ENCODE assay signal across 15 cellular contexts in the genomic region with DNA sequence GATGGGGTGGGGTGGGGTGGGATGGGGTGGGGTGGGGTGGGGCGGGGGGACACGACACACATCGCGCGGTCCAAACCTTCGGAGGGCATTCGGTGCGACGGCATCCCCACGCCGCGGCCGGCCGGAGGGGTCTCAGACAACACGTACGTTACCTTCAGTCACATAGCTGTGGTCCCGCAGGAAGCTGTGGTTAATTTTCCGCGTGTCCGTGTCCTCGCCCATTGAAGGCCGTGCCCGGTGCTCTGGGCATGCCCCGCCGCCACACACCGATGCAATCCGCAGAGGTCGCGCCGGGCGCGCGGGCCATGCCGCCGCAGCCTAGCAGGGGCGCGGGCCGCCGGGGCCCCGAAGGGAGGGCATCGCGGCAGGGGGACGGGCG. TPM values are rescaled to one million over a fixed set of nuclear protein-coding genes. Genes with fewer than 3 reads are reported as not detected.
DNase-seq lines count a peak whose midpoint lies in the region; ATAC-seq and TF ChIP-seq lines count a peak whose summit lies in the region.
"Had no signal": no experiment of that assay in that cellular context is flagged by ENCODE, and none has a peak within 500 bp of the region (broad histone marks: within the 10 kb centered on the region; RNA-seq: fewer than 3 reads in every experiment).

No MANE protein-coding gene starts in this region.

- no peaks in the 10 kb centered on the region for H3K9me3 Mint-ChIP-seq in endodermal cell

- peak overlapping the region; percentile 58 for H3K4me3 ChIP-seq in HUES48 (ENCODE audit: low read depth, low read length)
- H3K4me3 ChIP-seq in endodermal cell (ENCODE audit: low read length), result no peak overlapping the region
- peak overlapping the region; percentile 45 for H3K4me3 ChIP-seq in ovary

- no peak for TF ChIP-seq POLR2A in ovary (IDR thresholded peaks at IDR 0.05)

- intact Hi-C loops in ovary (cut with DNase I), result no loop called here

- H3K4me1 ChIP-seq in HUES48 (ENCODE audit: control insufficient read depth, insufficient read depth, low read length), result peaks cover 15% of the 10 kb centered on the region; the same call in 1 of the 2 replicates
- no peaks in the 10 kb centered on the region for H3K4me1 ChIP-seq in endodermal cell (ENCODE audit: control insufficient read depth, insufficient read depth, low read length)
- H3K4me1 ChIP-seq in ovary (ENCODE audit: insufficient read depth), result no peaks in the 10 kb centered on the region
- H3K4me1 ChIP-seq: adrenal gland, parathyroid adenoma had no signal

- WGBS in endodermal cell (ENCODE audit: insufficient coverage in 1 of 2, insufficient read length in 1 of 2), 2 experiments, result 0 to 2% methylated on average over 11 to 42 of the region's 44 CpGs
- WGBS in ovary, 3 donors, result 0 to 1% (median 0%) methylated on average over 20 to 44 of the region's 44 CpGs

- TF ChIP-seq CTCF in endodermal cell (conservative IDR thresholded peaks at IDR 0.05) (no peak), ovary (IDR thresholded peaks at IDR 0.05) (no peak), GM10266 (IDR thresholded peaks at IDR 0.05; ENCODE audit: control insufficient read depth, insufficient read depth, low read depth, missing control alignments) (no peak)

- H3K27me3 Mint-ChIP-seq in endodermal cell (ENCODE audit: insufficient read depth), result peaks cover 60% of the 10 kb centered on the region

- H3K36me3 Mint-ChIP-seq in endodermal cell (ENCODE audit: low read depth), result no peaks in the 10 kb centered on the region
- H3K36me3 Mint-ChIP-seq: IgD-negative memory B cell had no signal

- peak overlapping the region; percentile 56 for H3K4me3 Mint-ChIP-seq in endodermal cell

- H3K9me3 ChIP-seq in HUES48 (ENCODE audit: control insufficient read depth, insufficient read depth, low read length), result no peaks in the 10 kb centered on the region
- no peaks in the 10 kb centered on the region for H3K9me3 ChIP-seq in endodermal cell (ENCODE audit: control insufficient read depth, low read length)
- H3K9me3 ChIP-seq in ovary, result no peaks in the 10 kb centered on the region
- H3K9me3 ChIP-seq: adrenal gland had no signal

- H3K4me1 Mint-ChIP-seq in endodermal cell, result peaks cover 3% of the 10 kb centered on the region

- TF ChIP-seq EP300 in ovary (IDR thresholded peaks at IDR 0.05), result no peak

- H3K27me3 ChIP-seq in HUES48 (ENCODE audit: control insufficient read depth, insufficient read depth, low read length) (peaks cover 60% of the 10 kb centered on the region), endodermal cell (ENCODE audit: control insufficient read depth, insufficient read depth, low read length, poor library complexity, severe bottlenecking) (peaks cover 46% of the 10 kb centered on the region), ovary (no peaks in the 10 kb centered on the region)

- ATAC-seq in GM19395 (IDR thresholded peaks at IDR 0.05; ENCODE audit: unreplicated experiment), result no peak

- H3K36me3 ChIP-seq in HUES48 (ENCODE audit: control insufficient read depth, insufficient read depth, low read length) (no peaks in the 10 kb centered on the region), endodermal cell (ENCODE audit: control insufficient read depth, insufficient read depth, low read length) (no peaks in the 10 kb centered on the region), ovary (no peaks in the 10 kb centered on the region)
- H3K36me3 ChIP-seq: adrenal gland had no signal

- no peak overlapping the region for H3K27ac Mint-ChIP-seq in endodermal cell
- H3K27ac Mint-ChIP-seq: IgD-negative memory B cell had no signal

- no peak overlapping the region for H3K9ac ChIP-seq in HUES48 (ENCODE audit: low read depth, low read length)
- H3K9ac ChIP-seq in endodermal cell (ENCODE audit: extremely low read depth, low read length, poor library complexity, severe bottlenecking), result no peak overlapping the region
- H3K9ac ChIP-seq: parathyroid adenoma had no signal

- DNase-seq in DMS53 (lab: John Stamatoyannopoulos, UW) (peak; percentile 80), endodermal cell (peak; percentile 63), ovary (peak in 1 of 5 donors; percentile 6), GM10266 (ENCODE audit: extremely low spot score) (no peak), T1000 (lab: John Stamatoyannopoulos, UW) (no peak), NCI-H82 treated with DMSO at 0.1 percent for 48 hours (lab: John Stamatoyannopoulos, UW; ENCODE audit: unreplicated experiment) (no peak)
- DNase-seq: activated CD4-positive, alpha-beta T cell treated with anti-CD3 and anti-CD28 coated beads, Interleukin-2, amount 50 U/mL, for 4 hours; NCI-H2029; stimulated activated CD4-positive, alpha-beta T cell treated with anti-CD3 and anti-CD28 coated beads, Interleukin-4, amount 100 ng/mL, for 24 hours had no signal

- H3K27ac ChIP-seq in HUES48 (ENCODE audit: low read depth, low read length), result no peak overlapping the region
- no peak overlapping the region for H3K27ac ChIP-seq in endodermal cell (ENCODE audit: low read depth, low read length)
- no peak overlapping the region for H3K27ac ChIP-seq in ovary
- H3K27ac ChIP-seq: parathyroid adenoma had no signal

RNA-seq across cellular contexts. Expression of gene PPP2R2C, which starts 0.4 kb away (rescaled TPM):
- total RNA-seq in endodermal cell (10 to 100 TPM in 1 of 2 donors, 1 to 10 TPM in 1; 4.4 to 19.2 TPM), ovary (1 to 10 TPM in 2 of 7 donors, under 1 TPM in 5; 0.12 to 4.5 (median 0.77) TPM)
- 2.1 TPM for polyA plus RNA-seq in endodermal cell (2013, experiment 1 of 2)
- polyA plus RNA-seq in endodermal cell (2013, experiment 2 of 2), result 1.2 TPM
- 1 to 10 TPM in 1 of 2 donors, under 1 TPM in 1; 0.21 to 3.0 TPM for polyA plus RNA-seq in ovary
- total RNA-seq: OCI-LY7 had no signal
- polyA plus RNA-seq: IgD-negative memory B cell had no signal

Comparison
In these comparisons a context has a peak if more than half of its experiments do, and no peak if none do; other contexts are left out.
1. DNase-seq: peak in DMS53 (single experiment) and endodermal cell (single experiment); none in GM10266 (single experiment), T1000 (single experiment) and NCI-H82 treated with DMSO at 0.1 percent for 48 hours (single experiment).